ENCODE assay signal across 16 cellular contexts in genomic region chr3:177633671-177634207, GRCh38.
DNase-seq lines count a peak whose midpoint lies in the region; ATAC-seq and TF ChIP-seq lines count a peak whose summit lies in the region.
"Had no signal": no experiment of that assay in that cellular context is flagged by ENCODE, and none has a peak within 500 bp of the region (broad histone marks: within the 10 kb centered on the region; RNA-seq: fewer than 3 reads in every experiment).

No MANE protein-coding gene starts in this region.

- DNase-seq in Caki2 (ENCODE audit: low read depth), result peak; percentile 53
- DNase-seq in SK-MEL-5 (ENCODE audit: low read depth, low spot score), result peak; percentile 34
- DNase-seq in fibroblast of pulmonary artery (ENCODE audit: low read depth), result peak; percentile 78
- peak; percentile 95 for DNase-seq in renal cortical epithelial cell (ENCODE audit: low read depth)
- DNase-seq in NCI-H1436 (lab: John Stamatoyannopoulos, UW), result no peak
- DNase-seq in SW480 (ENCODE audit: low spot score), result no peak
- no peak for DNase-seq in activated CD4-positive, alpha-beta T cell treated with anti-CD3 and anti-CD28 coated beads, Interleukin-2, amount 50 U/mL, for 4 hours
- DNase-seq: activated CD4-positive, alpha-beta T cell treated with anti-CD3 and anti-CD28 coated beads, Interleukin-2, amount 10 ng/mL, durations not matched to agents 24 days and 14 days; activated T-cell treated with anti-CD3 and anti-CD28 coated beads, Interleukin-2, amount 50 U/mL, for 48 hours; dermis blood vessel endothelial cell; NCI-H2029 treated with DMSO at 0.1 percent for 48 hours; NCI-H82; SHP77; T1000; upper lobe of left lung had no signal

- H3K4me3 ChIP-seq in fibroblast of pulmonary artery (replicated peaks; ENCODE audit: low read depth, low read length), result no peak overlapping the region
- H3K4me3 ChIP-seq: upper lobe of left lung had no signal

- no peak for ATAC-seq in HG03460 (IDR thresholded peaks at IDR 0.05; ENCODE audit: unreplicated experiment)

- in situ Hi-C loops in Caki2 (cut with HindIII; ENCODE audit: low pct_unique_long_range_greater_than_20kb, low sequenced_read_pairs), result no loop called here
- in situ Hi-C loops in SK-MEL-5 (cut with HindIII; ENCODE audit: low pct_unique_long_range_greater_than_20kb, low sequenced_read_pairs), result no loop called here

- TF ChIP-seq CTCF in fibroblast of pulmonary artery (IDR thresholded peaks at IDR 0.05; ENCODE audit: low read length, missing control alignments), result no peak

Comparison
In these comparisons a context has a peak if more than half of its experiments do, and no peak if none do; other contexts are left out.
1. DNase-seq: peak in Caki2 (single experiment), SK-MEL-5 (single experiment), fibroblast of pulmonary artery (single experiment) and renal cortical epithelial cell (single experiment); none in NCI-H1436 (single experiment), SW480 (single experiment) and activated CD4-positive, alpha-beta T cell treated with anti-CD3 and anti-CD28 coated beads, Interleukin-2, amount 50 U/mL, for 4 hours (0 of 2).